ENCODE assay signal across 13 cellular contexts in the genomic region with DNA sequence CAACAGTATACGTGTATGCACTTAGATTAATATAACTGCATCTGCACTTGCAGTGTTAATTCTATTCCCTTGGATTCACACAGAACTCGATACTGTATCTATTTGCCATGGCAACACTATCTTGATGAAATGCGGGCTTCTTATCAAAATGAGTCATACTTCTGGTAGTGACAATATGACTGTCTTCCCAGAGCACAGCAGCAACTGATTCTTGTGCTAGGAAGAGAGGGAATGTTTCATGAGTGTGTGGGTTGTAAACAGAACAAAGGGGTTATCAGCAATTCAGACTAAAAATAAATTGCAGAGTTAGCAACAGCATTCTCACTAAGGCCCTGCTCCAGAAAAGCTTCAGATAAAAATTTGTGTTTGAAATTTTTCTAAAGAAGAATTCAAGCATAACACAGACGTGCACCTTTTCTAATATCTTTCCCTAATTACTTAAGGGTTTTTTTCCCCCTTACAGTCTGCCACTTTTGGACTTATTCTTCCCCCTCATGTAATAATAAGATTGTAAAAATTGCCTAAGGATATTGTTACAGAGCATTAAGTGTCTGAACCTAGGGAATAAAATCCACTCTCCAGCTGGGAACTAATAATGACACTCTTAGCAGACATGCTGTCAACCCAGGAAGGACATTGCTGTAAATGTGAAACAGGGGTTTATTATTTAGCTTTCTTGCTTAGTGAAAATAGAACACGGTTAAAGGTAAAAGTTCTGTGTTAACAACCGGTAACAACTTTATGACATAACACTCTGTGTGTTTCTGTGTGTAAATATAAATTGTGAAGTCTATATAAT.
A peak's percentile ranks its signal among the peaks of the same experiment; 100 is the strongest.
DNase-seq lines count a peak whose midpoint lies in the region; ATAC-seq and TF ChIP-seq lines count a peak whose summit lies in the region.
"Had no signal": no experiment of that assay in that cellular context is flagged by ENCODE, and none has a peak within 500 bp of the region (broad histone marks: within the 10 kb centered on the region; RNA-seq: fewer than 3 reads in every experiment).

No MANE protein-coding gene starts in this region.

- H3K4me2 ChIP-seq in mesenchymal stem cell (ENCODE audit: low read length, poor library complexity, severe bottlenecking) = no peak overlapping the region
- no peak overlapping the region for H3K4me2 ChIP-seq in OCI-LY7 (ENCODE audit: low read length)

- TF ChIP-seq CTCF in body of pancreas (IDR thresholded peaks at IDR 0.05) (no peak), OCI-LY7 (conservative IDR thresholded peaks at IDR 0.05; ENCODE audit: low read length) (no peak)

- H2AFZ ChIP-seq in mesenchymal stem cell (ENCODE audit: low read depth, low read length) (no peak overlapping the region), OCI-LY7 (ENCODE audit: low read length) (no peak overlapping the region)

- no TSS peak for BruUV-seq in OCI-LY7 (replicated peaks; lab: Mats Ljungman, UMichigan)

- no peak overlapping the region for H2BK12ac ChIP-seq in mesenchymal stem cell (ENCODE audit: low read length in 2 of 2)

- H3K36me3 ChIP-seq in body of pancreas (replicated peaks in 1 of 2; ENCODE audit: insufficient read depth in 1 of 2, low read depth in 2 of 2) = no peaks in the 10 kb centered on the region
- no peaks in the 10 kb centered on the region for H3K36me3 ChIP-seq in mesenchymal stem cell (ENCODE audit: control insufficient read depth in 1 of 2, insufficient read depth in 2 of 2, low read depth in 1 of 2, low read length in 2 of 2)
- H3K36me3 ChIP-seq in OCI-LY7 (ENCODE audit: insufficient read depth, low read length) = no peaks in the 10 kb centered on the region
- H3K36me3 ChIP-seq: HAP-1, thoracic aorta had no signal

- H2AK5ac ChIP-seq in mesenchymal stem cell (ENCODE audit: low read length, severe bottlenecking) = no peak overlapping the region

- H4K20me1 ChIP-seq in OCI-LY7 (ENCODE audit: insufficient read depth, low read length) = no peaks in the 10 kb centered on the region

- TF ChIP-seq POLR2A in body of pancreas (IDR thresholded peaks at IDR 0.05) = no peak

- H3K23ac ChIP-seq in mesenchymal stem cell (ENCODE audit: low read length in 2 of 2) = no peak overlapping the region

- no peak overlapping the region for H3K14ac ChIP-seq in mesenchymal stem cell (ENCODE audit: low read length in 2 of 2)

- H3K27ac ChIP-seq in body of pancreas (peak overlapping the region in 1 of 4 donors; percentile 40), mesenchymal stem cell (ENCODE audit: low read length, poor library complexity, severe bottlenecking) (no peak overlapping the region), OCI-LY7 (ENCODE audit: low read depth, low read length, poor library complexity, severe bottlenecking) (no peak overlapping the region)
- H3K27ac ChIP-seq: thoracic aorta had no signal

- H3K79me2 ChIP-seq in OCI-LY7 (ENCODE audit: insufficient read depth, low read depth, low read length) = no peaks in the 10 kb centered on the region

- H4K8ac ChIP-seq in mesenchymal stem cell (ENCODE audit: low read length) = no peak overlapping the region

- CTCF ChIA-PET in OCI-LY7 (lab: Charles Lee; ENCODE audit: unreplicated experiment) = no interaction called here

- no peak overlapping the region for H3K9ac ChIP-seq in mesenchymal stem cell (ENCODE audit: low read length)

- H3K4ac ChIP-seq in mesenchymal stem cell (ENCODE audit: low read depth in 1 of 2, low read length in 2 of 2) = no peak overlapping the region

- no peak overlapping the region for H2BK5ac ChIP-seq in mesenchymal stem cell (ENCODE audit: low read depth, low read length, poor library complexity, severe bottlenecking)

- no peak overlapping the region for H4K91ac ChIP-seq in mesenchymal stem cell (ENCODE audit: low read length)

- POLR2A ChIA-PET in OCI-LY7 (lab: Charles Lee) = interaction anchor here (0.6 to 0.7 kb wide), 2 partner anchors 508 to 1263 kb away, joined by 3 read pairs; no protein-coding TSS in a partner anchor

- DNase-seq in DMS 273 treated with DMSO at 0.1 percent for 48 hours (lab: John Stamatoyannopoulos, UW) (peak; percentile 26), NCI-H146 treated with DMSO at 0.1 percent for 48 hours (lab: John Stamatoyannopoulos, UW; ENCODE audit: unreplicated experiment) (peak; percentile 59), body of pancreas (no peak), mesenchymal stem cell (peak; percentile 81), left colon (no peak), OCI-LY7 (ENCODE audit: low spot score) (no peak), AG20443 (ENCODE audit: low spot score) (no peak)
- DNase-seq: activated naive CD4-positive, alpha-beta T cell treated with Interleukin-2 at 50 U/mL for 16 hours; CD8-positive, alpha-beta memory T cell; NCI-H510A treated with DMSO at 0.1 percent for 48 hours had no signal

- H3K4me3 ChIP-seq in body of pancreas (no peak overlapping the region), mesenchymal stem cell (ENCODE audit: insufficient read depth in 1 of 2, low read depth in 1 of 2, low read length in 2 of 2) (no peak overlapping the region), OCI-LY7 (ENCODE audit: low read depth, low read length, poor library complexity, severe bottlenecking) (no peak overlapping the region)
- H3K4me3 ChIP-seq: HAP-1, thoracic aorta had no signal

- H3K4me1 ChIP-seq in body of pancreas = peaks cover 14% of the 10 kb centered on the region
- no peaks in the 10 kb centered on the region for H3K4me1 ChIP-seq in mesenchymal stem cell (ENCODE audit: control insufficient read depth, insufficient read depth, low read depth, low read length)
- H3K4me1 ChIP-seq in OCI-LY7 (ENCODE audit: insufficient read depth, low read length, poor library complexity, severe bottlenecking) = no peaks in the 10 kb centered on the region
- H3K4me1 ChIP-seq: HAP-1 had no signal

- no peak overlapping the region for H2BK120ac ChIP-seq in mesenchymal stem cell (ENCODE audit: low read depth, low read length)

- no peak overlapping the region for H2BK15ac ChIP-seq in mesenchymal stem cell (ENCODE audit: low read depth, poor library complexity, severe bottlenecking)

- H3K27me3 ChIP-seq in body of pancreas = no peaks in the 10 kb centered on the region
- no peaks in the 10 kb centered on the region for H3K27me3 ChIP-seq in mesenchymal stem cell (ENCODE audit: control insufficient read depth in 1 of 2, insufficient read depth in 1 of 2, low read length in 2 of 2)

- 18 to 25% methylated on average over 6 of the region's 6 CpGs for WGBS in body of pancreas, 2 donors
- 69% methylated on average over 4 of the region's 6 CpGs for WGBS in mesenchymal stem cell

- H3K18ac ChIP-seq in mesenchymal stem cell (ENCODE audit: low read depth in 1 of 2, low read length in 2 of 2) = no peak overlapping the region

- peak; percentile 83 for ATAC-seq in body of pancreas
- no peak for ATAC-seq in left colon
- ATAC-seq in HG03354 (IDR thresholded peaks at IDR 0.05; ENCODE audit: poor library complexity, severe bottlenecking, unreplicated experiment) = no peak

- no peaks in the 10 kb centered on the region for H3K79me1 ChIP-seq in mesenchymal stem cell (replicated peaks; ENCODE audit: low read length, poor library complexity, severe bottlenecking)

- H3K9me2 ChIP-seq in OCI-LY7 (ENCODE audit: insufficient read depth, low read length) = no peaks in the 10 kb centered on the region

- H3K9me3 ChIP-seq in body of pancreas (no peaks in the 10 kb centered on the region), mesenchymal stem cell (ENCODE audit: control insufficient read depth, low read length) (no peaks in the 10 kb centered on the region), OCI-LY7 (ENCODE audit: low read length) (no peaks in the 10 kb centered on the region)
- H3K9me3 ChIP-seq: HAP-1, thoracic aorta had no signal

- intact Hi-C loops in body of pancreas (cut with DNase I) (no loop called here), left colon (cut with DNase I, micrococcal nuclease) (no loop called here), OCI-LY7 (cut with micrococcal nuclease; ENCODE audit: unreplicated experiment) (no loop called here)

Comparison
In these comparisons a context has a peak if more than half of its experiments do, and no peak if none do; other contexts are left out.
1. DNase-seq: peak in DMS 273 treated with DMSO at 0.1 percent for 48 hours (single experiment), NCI-H146 treated with DMSO at 0.1 percent for 48 hours (single experiment) and mesenchymal stem cell (single experiment); none in body of pancreas (0 of 4), left colon (0 of 2), OCI-LY7 (single experiment) and AG20443 (single experiment).